ENCODE assay signal across 28 cellular contexts in genomic region chr11:68735626-68736025, GRCh38. TPM values are rescaled to one million over a fixed set of nuclear protein-coding genes. Genes with fewer than 3 reads are reported as not detected.
DNase-seq lines count a peak whose midpoint lies in the region; ATAC-seq and TF ChIP-seq lines count a peak whose summit lies in the region.
"Had no signal": no experiment of that assay in that cellular context is flagged by ENCODE, and none has a peak within 500 bp of the region (broad histone marks: within the 10 kb centered on the region; RNA-seq: fewer than 3 reads in every experiment).

No MANE protein-coding gene starts in this region.

- DNase-seq in HL-60 (ENCODE audit: low read depth in 1 of 2, low spot score in 1 of 2) (peak; percentile 42 to 73), NB4 (ENCODE audit: low read depth) (peak; percentile 75), SKM-1 treated with dmso at 0.1 percent for 144 hours (lab: John Stamatoyannopoulos, UW; ENCODE audit: unreplicated experiment) (peak; percentile 36), endothelial cell (ENCODE audit: low spot score) (no peak), COR-L47 (lab: John Stamatoyannopoulos, UW) (no peak)
- DNase-seq in naive thymus-derived CD4-positive, alpha-beta T cell = no peak
- no peak for DNase-seq in effector memory CD4-positive, alpha-beta T cell
- no peak for DNase-seq in stimulated activated effector memory CD8-positive, alpha-beta T cell treated with anti-CD3 and anti-CD28 coated beads, Interleukin-12 subunit alpha, Interleukin-12 subunit beta, amount 100 ng/mL, for 72 hours (ENCODE audit: low spot score in 2 of 2)
- DNase-seq: BE2C; Caco-2; CD4-positive, alpha-beta T cell; DMS 273 treated with DMSO at 0.1 percent for 48 hours; DMS79 treated with DMSO at 0.1 percent for 48 hours; GM23248; H9; HFFc6; KG1; NCI-H1048; NCI-H1417 treated with DMSO at 0.1 percent for 48 hours; NCI-H187; NCI-H2107; NCI-H446 treated with DMSO at 0.1 percent for 48 hours; NCI-H526 treated with DMSO at 0.1 percent for 48 hours; SJCRH30 had no signal

- H3K27me3 Mint-ChIP-seq in naive thymus-derived CD4-positive, alpha-beta T cell = no peaks in the 10 kb centered on the region
- no peaks in the 10 kb centered on the region for H3K27me3 Mint-ChIP-seq in endothelial cell (ENCODE audit: unreplicated experiment)
- H3K27me3 Mint-ChIP-seq: CD4-positive, alpha-beta T cell had no signal

- POLR2A ChIA-PET in naive thymus-derived CD4-positive, alpha-beta T cell (lab: Charles Lee) = no interaction called here

- no peak for TF ChIP-seq POLR2A in NB4 (IDR thresholded peaks at IDR 0.05; ENCODE audit: extremely low read depth, insufficient read length)

- no peak overlapping the region for H3K4me3 Mint-ChIP-seq in naive thymus-derived CD4-positive, alpha-beta T cell
- no peak overlapping the region for H3K4me3 Mint-ChIP-seq in stimulated activated effector memory CD8-positive, alpha-beta T cell treated with anti-CD3 and anti-CD28 coated beads, Interleukin-12 subunit alpha, Interleukin-12 subunit beta, amount 100 ng/mL, for 72 hours
- H3K4me3 Mint-ChIP-seq in endothelial cell (ENCODE audit: unreplicated experiment) = no peak overlapping the region
- H3K4me3 Mint-ChIP-seq: CD4-positive, alpha-beta T cell; H9; HFFc6 had no signal

- H3K27me3 ChIP-seq in HL-60 (ENCODE audit: insufficient read depth, poor library complexity, severe bottlenecking) = no peaks in the 10 kb centered on the region
- H3K27me3 ChIP-seq in naive thymus-derived CD4-positive, alpha-beta T cell (ENCODE audit: control insufficient read depth in 2 of 2, insufficient read depth in 2 of 2, low read length in 2 of 2) = no peaks in the 10 kb centered on the region
- no peaks in the 10 kb centered on the region for H3K27me3 ChIP-seq in effector memory CD4-positive, alpha-beta T cell (replicated peaks; ENCODE audit: control insufficient read depth, insufficient read depth, low read length, poor library complexity, severe bottlenecking)
- H3K27me3 ChIP-seq: BE2C had no signal

- peaks cover 0 to 3% (median 0%) of the 10 kb centered on the region in 3 experiments for H3K36me3 ChIP-seq in naive thymus-derived CD4-positive, alpha-beta T cell (ENCODE audit: control insufficient read depth in 2 of 3, insufficient read depth in 3 of 3, low read length in 3 of 3)
- no peaks in the 10 kb centered on the region for H3K36me3 ChIP-seq in effector memory CD4-positive, alpha-beta T cell (ENCODE audit: control insufficient read depth, insufficient read depth, low read length)
- H3K36me3 ChIP-seq: BE2C, SJCRH30 had no signal

- no peak overlapping the region for H3K27ac Mint-ChIP-seq in naive thymus-derived CD4-positive, alpha-beta T cell
- H3K27ac Mint-ChIP-seq in stimulated activated effector memory CD8-positive, alpha-beta T cell treated with anti-CD3 and anti-CD28 coated beads, Interleukin-12 subunit alpha, Interleukin-12 subunit beta, amount 100 ng/mL, for 72 hours = no peak overlapping the region
- H3K27ac Mint-ChIP-seq in endothelial cell (ENCODE audit: unreplicated experiment) = no peak overlapping the region
- H3K27ac Mint-ChIP-seq: CD4-positive, alpha-beta T cell; H9; HFFc6 had no signal

- peak overlapping the region; percentile 63 for H3K27ac ChIP-seq in HL-60 (replicated peaks)
- H3K27ac ChIP-seq in naive thymus-derived CD4-positive, alpha-beta T cell (ENCODE audit: low read depth, low read length) = no peak overlapping the region
- H3K27ac ChIP-seq in effector memory CD4-positive, alpha-beta T cell (ENCODE audit: insufficient read depth, low read length, poor library complexity, severe bottlenecking) = no peak overlapping the region
- H3K27ac ChIP-seq: A549, GM23248, SJCRH30 had no signal

- no peaks in the 10 kb centered on the region for H3K9me3 ChIP-seq in naive thymus-derived CD4-positive, alpha-beta T cell (ENCODE audit: control insufficient read depth in 2 of 3, low read length in 3 of 3)
- no peaks in the 10 kb centered on the region for H3K9me3 ChIP-seq in effector memory CD4-positive, alpha-beta T cell (ENCODE audit: control insufficient read depth, low read length)
- H3K9me3 ChIP-seq: A549, BE2C, Caco-2, SJCRH30 had no signal

- intact Hi-C loops in naive thymus-derived CD4-positive, alpha-beta T cell (cut with micrococcal nuclease) = no loop called here

- no peaks in the 10 kb centered on the region for H3K9me3 Mint-ChIP-seq in naive thymus-derived CD4-positive, alpha-beta T cell
- H3K9me3 Mint-ChIP-seq in stimulated activated effector memory CD8-positive, alpha-beta T cell treated with anti-CD3 and anti-CD28 coated beads, Interleukin-12 subunit alpha, Interleukin-12 subunit beta, amount 100 ng/mL, for 72 hours = no peaks in the 10 kb centered on the region
- no peaks in the 10 kb centered on the region for H3K9me3 Mint-ChIP-seq in endothelial cell (ENCODE audit: unreplicated experiment)
- H3K9me3 Mint-ChIP-seq: CD4-positive, alpha-beta T cell; H9; HFFc6 had no signal

- peak; percentile 34 for ATAC-seq in naive thymus-derived CD4-positive, alpha-beta T cell
- no peak for ATAC-seq in stimulated activated effector memory CD8-positive, alpha-beta T cell treated with anti-CD3 and anti-CD28 coated beads, Interleukin-12 subunit alpha, Interleukin-12 subunit beta, amount 100 ng/mL, for 72 hours
- ATAC-seq: A549, GM12878, Panc1 had no signal

- TF ChIP-seq CTCF in HL-60 (IDR thresholded peaks at IDR 0.05; ENCODE audit: insufficient read depth, low read length) (no peak), NB4 (IDR thresholded peaks at IDR 0.05; ENCODE audit: low read depth, low read length) (no peak), endothelial cell (IDR thresholded peaks at IDR 0.05; ENCODE audit: unreplicated experiment) (no peak)

- peaks cover 0 to 37% (median 8%) of the 10 kb centered on the region in 5 donors for H3K36me3 Mint-ChIP-seq in naive thymus-derived CD4-positive, alpha-beta T cell
- no peaks in the 10 kb centered on the region for H3K36me3 Mint-ChIP-seq in stimulated activated effector memory CD8-positive, alpha-beta T cell treated with anti-CD3 and anti-CD28 coated beads, Interleukin-12 subunit alpha, Interleukin-12 subunit beta, amount 100 ng/mL, for 72 hours
- H3K36me3 Mint-ChIP-seq in endothelial cell (ENCODE audit: low read depth, unreplicated experiment) = no peaks in the 10 kb centered on the region

- CTCF ChIA-PET in naive thymus-derived CD4-positive, alpha-beta T cell (lab: Charles Lee) = no interaction called here

- H3K4me1 Mint-ChIP-seq in naive thymus-derived CD4-positive, alpha-beta T cell = peaks cover 0 to 14% (median 0%) of the 10 kb centered on the region in 7 donors
- no peaks in the 10 kb centered on the region for H3K4me1 Mint-ChIP-seq in stimulated activated effector memory CD8-positive, alpha-beta T cell treated with anti-CD3 and anti-CD28 coated beads, Interleukin-12 subunit alpha, Interleukin-12 subunit beta, amount 100 ng/mL, for 72 hours
- H3K4me1 Mint-ChIP-seq in endothelial cell (ENCODE audit: unreplicated experiment) = peaks cover 22% of the 10 kb centered on the region

- H3K4me3 ChIP-seq in HL-60 (replicated peaks; ENCODE audit: insufficient read depth, low read length) = no peak overlapping the region
- H3K4me3 ChIP-seq in NB4 (ENCODE audit: low read depth, low read length) = no peak overlapping the region
- no peak overlapping the region for H3K4me3 ChIP-seq in naive thymus-derived CD4-positive, alpha-beta T cell (ENCODE audit: low read length)
- H3K4me3 ChIP-seq in effector memory CD4-positive, alpha-beta T cell (ENCODE audit: insufficient read depth, low read depth, low read length, poor library complexity, severe bottlenecking) = no peak overlapping the region
- H3K4me3 ChIP-seq: A549, GM12878, GM23248, SJCRH30 had no signal

- no peaks in the 10 kb centered on the region for H3K4me1 ChIP-seq in naive thymus-derived CD4-positive, alpha-beta T cell (ENCODE audit: control insufficient read depth in 2 of 2, insufficient read depth in 2 of 2, low read length in 2 of 2)
- no peaks in the 10 kb centered on the region for H3K4me1 ChIP-seq in effector memory CD4-positive, alpha-beta T cell (ENCODE audit: control insufficient read depth, insufficient read depth, low read length, poor library complexity, severe bottlenecking)
- H3K4me1 ChIP-seq: A549, Caco-2, SJCRH30 had no signal

RNA-seq across cellular contexts. Expression of gene TESMIN, which starts 15.7 kb away (rescaled TPM):
- total RNA-seq in naive thymus-derived CD4-positive, alpha-beta T cell = 1 to 10 TPM; 5.0 to 9.3 (median 6.6) TPM
- 1 to 10 TPM; 5.2 to 6.8 TPM for polyA plus RNA-seq in naive thymus-derived CD4-positive, alpha-beta T cell
- total RNA-seq in endothelial cell (ENCODE audit: unreplicated experiment) = 3.4 TPM
- total RNA-seq: GM23248, SJCRH30 had no signal

RNA-seq across cellular contexts. Expression of gene GAL, which starts 51.3 kb away (rescaled TPM):
- total RNA-seq in naive thymus-derived CD4-positive, alpha-beta T cell = not detected
- polyA plus RNA-seq in naive thymus-derived CD4-positive, alpha-beta T cell = not detected
- 15.9 TPM for total RNA-seq in endothelial cell (ENCODE audit: unreplicated experiment)
- total RNA-seq: CD4-positive, alpha-beta T cell; GM12878; HT1080; SJCRH30 had no signal

Comparison
In these comparisons a context has a peak if more than half of its experiments do, and no peak if none do; other contexts are left out.
1. DNase-seq: peak in HL-60 (2 of 2), NB4 (single experiment) and SKM-1 treated with dmso at 0.1 percent for 144 hours (single experiment); none in naive thymus-derived CD4-positive, alpha-beta T cell (0 of 9), effector memory CD4-positive, alpha-beta T cell (0 of 3), stimulated activated effector memory CD8-positive, alpha-beta T cell treated with anti-CD3 and anti-CD28 coated beads, Interleukin-12 subunit alpha, Interleukin-12 subunit beta, amount 100 ng/mL, for 72 hours (0 of 2), endothelial cell (single experiment) and COR-L47 (single experiment).
2. RNA of gene GAL, which starts 51.3 kb away (total RNA-seq): 15.9 TPM in endothelial cell (single experiment); not detected in naive thymus-derived CD4-positive, alpha-beta T cell; every median in the first group is over 10 times any median in the second.